Comparison of ENCODE assay signal across 1 cellular context in genomic region chr12:69392146-69392928, GRCh38.
TF ChIP-seq lines count a peak whose summit lies in the region.

No MANE protein-coding gene starts in this region.

TF ChIP-seq in GM12878, 131 proteins besides CTCF, POLR2A, EP300 and RAD21 (continued from another document):
- TF ChIP-seq NFXL1 (IDR thresholded peaks at IDR 0.05; ENCODE audit: borderline replicate concordance) (no peak), RELA (IDR thresholded peaks at IDR 0.05; ENCODE audit: borderline replicate concordance, partially characterized antibody) (no peak)
